ENCODE assay signal across 8 cellular contexts in the genomic region with DNA sequence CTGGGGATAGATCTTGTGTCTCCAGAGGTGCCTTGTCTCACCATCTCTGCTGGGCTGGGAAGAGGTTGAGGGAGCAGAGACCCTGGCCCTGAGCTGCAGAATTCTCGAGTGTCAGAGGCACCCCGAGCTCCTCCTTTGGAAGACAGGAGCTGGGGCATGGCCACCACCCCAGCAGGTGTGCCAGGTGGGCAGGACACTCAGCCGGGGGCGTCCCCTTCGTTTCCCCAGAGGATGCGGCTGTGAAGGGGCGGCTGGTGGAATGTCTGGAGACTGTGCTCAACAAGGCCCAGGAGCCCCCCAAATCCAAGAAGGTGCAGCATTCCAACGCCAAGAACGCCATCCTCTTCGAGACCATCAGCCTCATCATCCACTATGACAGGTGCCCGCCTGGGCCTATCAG. TPM values are rescaled to one million over a fixed set of nuclear protein-coding genes. Genes with fewer than 3 reads are reported as not detected.
"Had no signal": no experiment of that assay in that cellular context is flagged by ENCODE, and none has a peak within 500 bp of the region (broad histone marks: within the 10 kb centered on the region; RNA-seq: fewer than 3 reads in every experiment).

No MANE protein-coding gene starts in this region.

- H3K9me3 Mint-ChIP-seq: IgD-negative memory B cell had no signal

- DNase-seq: IMR-90, KBM-7 had no signal

- FAIRE-seq: HepG2, HTR-8/SVneo had no signal

- H3K4me3 Mint-ChIP-seq: IgD-negative memory B cell had no signal

- H3K27ac Mint-ChIP-seq: IgD-negative memory B cell had no signal

- ATAC-seq: HepG2 had no signal

- H3K27ac ChIP-seq: HL-60 had no signal

- H3K4me1 Mint-ChIP-seq: IgD-negative memory B cell had no signal

- H3K27me3 Mint-ChIP-seq: IgD-negative memory B cell had no signal

RNA-seq across cellular contexts. Expression of gene FUZ, which starts 14.5 kb away (rescaled TPM):
- total RNA-seq: HepG2 had no signal

RNA-seq across cellular contexts. Expression of gene TSKS, which starts 35.5 kb away (rescaled TPM):
- total RNA-seq: HepG2, HT-29, HT1080, IMR-90 had no signal
- polyA plus RNA-seq: IMR-90 had no signal
